Comparison of ENCODE assay signal across 24 cellular contexts in genomic region chr7:33299425-33299824, GRCh38.
"Had no signal": no experiment of that assay in that cellular context is flagged by ENCODE, and none has a peak within 500 bp of the region (broad histone marks: within the 10 kb centered on the region; RNA-seq: fewer than 3 reads in every experiment).

No MANE protein-coding gene starts in this region.

- H3K27ac ChIP-seq: body of pancreas, colonic mucosa, gastrocnemius medialis, heart left ventricle, VCaP had no signal

- H3K27me3 ChIP-seq: body of pancreas, colonic mucosa, gastrocnemius medialis, heart left ventricle had no signal

- H3K9me3 ChIP-seq: colonic mucosa, gastrocnemius medialis had no signal

- ATAC-seq: activated CD4-positive, CD25-positive, alpha-beta regulatory T cell treated with anti-CD3 and anti-CD28 coated beads, Interleukin-2, amount 50 U/mL, for 24 hours; activated T-cell treated with anti-CD3 and anti-CD28 coated beads, Interleukin-2, amount 50 U/mL, for 72 hours; body of pancreas; esophagus mucosa; gastrocnemius medialis; heart left ventricle had no signal

- H3K36me3 ChIP-seq: colonic mucosa, gastrocnemius medialis had no signal

- H3K4me3 ChIP-seq: body of pancreas, colonic mucosa, gastrocnemius medialis, heart left ventricle had no signal

- H3K4me1 ChIP-seq: body of pancreas, colonic mucosa, gastrocnemius medialis, heart left ventricle had no signal

- DNase-seq: activated B cell treated with CpG ODN at 0.5 μM for 24 hours; activated CD4-positive, alpha-beta memory T cell treated with anti-CD3 and anti-CD28 coated beads, Interleukin-2, amount 10 ng/mL, durations not matched to agents 7 days and 5 days; activated CD4-positive, alpha-beta T cell treated with anti-CD3 and anti-CD28 coated beads, Interleukin-2, amount 10 ng/mL, durations not matched to agents 24 days and 14 days; activated CD8-positive, alpha-beta memory T cell treated with anti-CD3 and anti-CD28 coated beads, Interleukin-2, amount 50 U/mL, for 48 hours; activated gamma-delta T cell treated with Interleukin-2 at 50 U/mL for 16 hours; activated naive CD4-positive, alpha-beta T cell treated with anti-CD3 and anti-CD28 coated beads, Interleukin-2, amount 50 U/mL, for 16 hours; activated naive CD4-positive, alpha-beta T cell treated with Interleukin-2 at 50 U/mL for 16 hours; activated T-cell treated with anti-CD3 and anti-CD28 coated beads for 4 hours; activated T-cell treated with anti-CD3 and anti-CD28 coated beads, Interleukin-2, amount 50 U/mL, for 24 hours; activated T-cell treated with anti-CD3 and anti-CD28 coated beads, Interleukin-2, amount 50 U/mL, for 72 hours; amniotic stem cell; aorta; body of pancreas; caudate nucleus; colonic mucosa; effector CD8-positive, alpha-beta T cell; gastrocnemius medialis; glutamatergic neuron; heart left ventricle; T-helper 1 cell; T-helper 2 cell had no signal
